Comparison of ENCODE assay signal across 24 cellular contexts in genomic region chr6:46236752-46237151, GRCh38.
"Had no signal": no experiment of that assay in that cellular context is flagged by ENCODE, and none has a peak within 500 bp of the region (broad histone marks: within the 10 kb centered on the region; RNA-seq: fewer than 3 reads in every experiment).

No MANE protein-coding gene starts in this region.

- H3K27ac ChIP-seq: HL-60, KMS-11, SJCRH30 had no signal

- H3K4me1 ChIP-seq: SJCRH30 had no signal

- ATAC-seq: K562, SK-N-SH treated with all-trans-retinoic acid at 6 μM for 48 hours had no signal

- FAIRE-seq: HTR-8/SVneo, K562, RCC 7860 had no signal

- H3K4me3 ChIP-seq: K562, SJCRH30 had no signal

- H3K4me2 ChIP-seq: KMS-11 had no signal

- H3K4me1 Mint-ChIP-seq: IgD-negative memory B cell had no signal

- H3K36me3 Mint-ChIP-seq: IgD-negative memory B cell had no signal

- H3K9me3 ChIP-seq: SJCRH30 had no signal

- H3K27ac Mint-ChIP-seq: IgD-negative memory B cell had no signal

- H3K4me3 Mint-ChIP-seq: IgD-negative memory B cell had no signal

- H3K9ac ChIP-seq: KMS-11 had no signal

- DNase-seq: Kasumi-1, MM.1S, NCI-H1092 treated with DMSO at 0.1 percent for 48 hours, NCI-H1436, NCI-H187, NCI-H2029, NCI-H2081 treated with DMSO at 0.1 percent for 48 hours, NCI-H2171, NCI-H226, NCI-H446, NCI-H510A, NCI-H524 treated with DMSO at 0.1 percent for 48 hours, NCI-H69, NCI-H774, RPMI8226, SHP77 treated with DMSO at 0.1 percent for 48 hours, SJCRH30 had no signal

- H3K36me3 ChIP-seq: SJCRH30 had no signal

- H3K9me3 Mint-ChIP-seq: IgD-negative memory B cell had no signal
